25 cellular contexts compared by ENCODE assay signal in the genomic region with DNA sequence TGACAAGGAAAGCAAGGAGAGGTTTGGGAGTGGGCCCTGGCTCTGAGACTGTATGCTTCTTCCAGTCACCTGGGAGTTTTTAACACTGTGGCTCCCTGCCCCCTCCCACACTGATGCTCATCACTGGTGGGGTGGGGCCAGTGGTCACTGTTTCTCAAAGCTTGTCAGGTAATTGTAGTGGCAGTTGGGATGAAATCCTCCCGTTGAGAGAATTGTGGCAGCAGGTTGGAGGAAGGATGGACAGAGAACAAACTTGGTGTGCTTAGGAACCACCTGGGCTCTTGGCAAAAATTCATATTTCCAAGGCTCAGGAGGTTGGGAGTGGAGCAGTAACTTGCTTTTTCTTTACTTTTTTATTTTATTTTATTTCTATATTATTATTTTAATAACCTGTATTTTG. TPM values are rescaled to one million over a fixed set of nuclear protein-coding genes. Genes with fewer than 3 reads are reported as not detected.
A peak's percentile ranks its signal among the peaks of the same experiment; 100 is the strongest.
DNase-seq lines count a peak whose midpoint lies in the region; ATAC-seq, FAIRE-seq and TF ChIP-seq lines count a peak whose summit lies in the region.
"Had no signal": no experiment of that assay in that cellular context is flagged by ENCODE, and none has a peak within 500 bp of the region (broad histone marks: within the 10 kb centered on the region; RNA-seq: fewer than 3 reads in every experiment).

No MANE protein-coding gene starts in this region.

- H3K27ac ChIP-seq in breast epithelium: no peak overlapping the region
- H3K27ac ChIP-seq: C4-2B, right lobe of liver, transverse colon had no signal

- H3K27me3 ChIP-seq in breast epithelium: no peaks in the 10 kb centered on the region
- H3K27me3 ChIP-seq: right lobe of liver, transverse colon had no signal

- no peak for TF ChIP-seq CTCF in CD14-positive monocyte (IDR thresholded peaks at IDR 0.05)
- no peak for TF ChIP-seq CTCF in natural killer cell (IDR thresholded peaks at IDR 0.05)
- TF ChIP-seq CTCF in breast epithelium (IDR thresholded peaks at IDR 0.05): no peak

- no peak for ATAC-seq in central memory CD8-positive, alpha-beta T cell (replicated peaks; ENCODE audit: extremely low read depth, poor library complexity, severe bottlenecking)
- ATAC-seq in natural killer cell (no peak), HG02970 (IDR thresholded peaks at IDR 0.05; ENCODE audit: low FRiP score, unreplicated experiment) (no peak)
- ATAC-seq: activated naive CD4-positive, alpha-beta T cell treated with anti-CD3 and anti-CD28 coated beads, Interleukin-2, amount 50 U/mL, for 72 hours; left colon; Panc1 had no signal

- peaks cover 0 to 2% (median 0%) of the 10 kb centered on the region in 3 donors for H3K27me3 Mint-ChIP-seq in CD14-positive monocyte (ENCODE audit: low read depth in 3 of 3)
- no peaks in the 10 kb centered on the region for H3K27me3 Mint-ChIP-seq in central memory CD8-positive, alpha-beta T cell
- no peaks in the 10 kb centered on the region for H3K27me3 Mint-ChIP-seq in natural killer cell (ENCODE audit: low read depth in 2 of 2)

- H3K9me3 ChIP-seq in breast epithelium: no peaks in the 10 kb centered on the region
- H3K9me3 ChIP-seq: right lobe of liver, transverse colon had no signal

- FAIRE-seq in GM19239 (lab: Jason Lieb, UNC): peak; percentile 58
- FAIRE-seq: astrocyte had no signal

- no peaks in the 10 kb centered on the region for H3K4me1 ChIP-seq in breast epithelium

- H3K9me3 Mint-ChIP-seq in CD14-positive monocyte: no peaks in the 10 kb centered on the region
- no peaks in the 10 kb centered on the region for H3K9me3 Mint-ChIP-seq in central memory CD8-positive, alpha-beta T cell
- H3K9me3 Mint-ChIP-seq in natural killer cell: no peaks in the 10 kb centered on the region
- H3K9me3 Mint-ChIP-seq: activated naive CD4-positive, alpha-beta T cell treated with anti-CD3 and anti-CD28 coated beads, Interleukin-2, amount 50 U/mL, for 72 hours; activated T-helper 1 cell treated with anti-CD3 and anti-CD28 coated beads, Interleukin-12 subunit alpha, Interleukin-12 subunit beta, Interleukin-2, Interleukin-4 antibody, amounts not matched to agents 30 ng/mL and 10 ng/mL and 1 ng/mL, durations not matched to agents 14 hours and 24 hours and 36 hours; neural crest cell; T-helper 1 cell treated with Interleukin-12 subunit alpha and Interleukin-12 subunit beta and Interleukin-4 antibody, amounts not matched to agents 30 μg/mL and 1 μg/mL, for 36 hours had no signal

- no peak overlapping the region for H3K4me3 ChIP-seq in breast epithelium
- H3K4me3 ChIP-seq: right lobe of liver, transverse colon had no signal

- no peak for TF ChIP-seq POLR2A in breast epithelium (IDR thresholded peaks at IDR 0.05)

- H3K4me1 Mint-ChIP-seq in CD14-positive monocyte (peaks cover 32% of the 10 kb centered on the region), natural killer cell (peaks cover 76% of the 10 kb centered on the region in 2 donors)
- peaks cover 70% of the 10 kb centered on the region for H3K4me1 Mint-ChIP-seq in central memory CD8-positive, alpha-beta T cell

- peaks cover 58 to 69% of the 10 kb centered on the region in 2 donors for H3K36me3 Mint-ChIP-seq in CD14-positive monocyte
- H3K36me3 Mint-ChIP-seq in central memory CD8-positive, alpha-beta T cell (ENCODE audit: insufficient read depth): peaks cover 30% of the 10 kb centered on the region
- peaks cover 7% of the 10 kb centered on the region for H3K36me3 Mint-ChIP-seq in natural killer cell

- H3K4me3 Mint-ChIP-seq in CD14-positive monocyte: no peak overlapping the region
- no peak overlapping the region for H3K4me3 Mint-ChIP-seq in central memory CD8-positive, alpha-beta T cell
- H3K4me3 Mint-ChIP-seq in natural killer cell: peak overlapping the region; percentile 54
- H3K4me3 Mint-ChIP-seq: activated T-helper 1 cell treated with anti-CD3 and anti-CD28 coated beads, Interleukin-12 subunit alpha, Interleukin-12 subunit beta, Interleukin-2, Interleukin-4 antibody, amounts not matched to agents 30 ng/mL and 10 ng/mL and 1 ng/mL, durations not matched to agents 14 hours and 24 hours and 36 hours; neural crest cell; T-helper 1 cell treated with Interleukin-12 subunit alpha and Interleukin-12 subunit beta and Interleukin-4 antibody, amounts not matched to agents 30 μg/mL and 1 μg/mL, for 36 hours had no signal

- DNase-seq in CD14-positive monocyte (ENCODE audit: low spot score) (no peak), GM19239 (ENCODE audit: insufficient read length, low spot score) (no peak), natural killer cell (no peak), inferior parietal cortex (ENCODE audit: extremely low spot score) (no peak), breast epithelium (ENCODE audit: low spot score in 2 of 2) (no peak), NCI-H524 treated with DMSO at 0.1 percent for 48 hours (lab: John Stamatoyannopoulos, UW) (no peak)
- no peak for DNase-seq in central memory CD8-positive, alpha-beta T cell (ENCODE audit: low spot score in 2 of 2)
- DNase-seq: activated CD4-positive, alpha-beta T cell treated with anti-CD3 and anti-CD28 coated beads for 4 hours; cerebellar nuclear complex; head of caudate nucleus; left colon; mesenchymal stem cell; MM.1S; NCI-H510A treated with DMSO at 0.1 percent for 48 hours; posterior cingulate gyrus; right lobe of liver; transverse colon had no signal

- H3K27ac Mint-ChIP-seq in CD14-positive monocyte (peak overlapping the region in 5 of 7 donors; percentile 42 to 83 (median 71)), natural killer cell (peak overlapping the region; percentile 66 to 81)
- H3K27ac Mint-ChIP-seq in central memory CD8-positive, alpha-beta T cell (ENCODE audit: low read depth): peak overlapping the region; percentile 62
- H3K27ac Mint-ChIP-seq: activated T-helper 1 cell treated with anti-CD3 and anti-CD28 coated beads, Interleukin-12 subunit alpha, Interleukin-12 subunit beta, Interleukin-2, Interleukin-4 antibody, amounts not matched to agents 30 ng/mL and 10 ng/mL and 1 ng/mL, durations not matched to agents 14 hours and 24 hours and 36 hours; T-helper 1 cell treated with Interleukin-12 subunit alpha and Interleukin-12 subunit beta and Interleukin-4 antibody, amounts not matched to agents 30 μg/mL and 1 μg/mL, for 36 hours had no signal

- intact Hi-C loops in CD14-positive monocyte (cut with micrococcal nuclease): no loop called here
- intact Hi-C loops in natural killer cell (cut with micrococcal nuclease): no loop called here
- intact Hi-C loops in breast epithelium (cut with DNase I; ENCODE audit: low total_unique reads): no loop called here

- no peaks in the 10 kb centered on the region for H3K36me3 ChIP-seq in breast epithelium
- H3K36me3 ChIP-seq: right lobe of liver, transverse colon had no signal

RNA-seq across cellular contexts. Expression of gene DGKD, which starts 25.1 kb away (rescaled TPM):
- polyA plus RNA-seq in CD14-positive monocyte: 10 to 100 TPM; 14.5 to 16.6 TPM
- total RNA-seq in natural killer cell (100 to 1,000 TPM; 299 to 456 (median 329) TPM), breast epithelium (10 to 100 TPM; 17.1 to 41.3 (median 37.3) TPM)

Comparison
In these comparisons a context has a peak if more than half of its experiments do, and no peak if none do; other contexts are left out.
1. RNA of gene DGKD, which starts 25.1 kb away (total RNA-seq): 299 to 456 TPM in natural killer cell; 17.1 to 41.3 TPM in breast epithelium; every median in the first group is over 4 times any median in the second.
2. Peak in every context shown above with its lines, with median percentiles within 50 percentile points of each other: H3K27ac Mint-ChIP-seq.